ENCODE assay signal across 12 cellular contexts in genomic region chr6:39092124-39092523, GRCh38. TPM values are rescaled to one million over a fixed set of nuclear protein-coding genes. Genes with fewer than 3 reads are reported as not detected.
DNase-seq lines count a peak whose midpoint lies in the region; ATAC-seq and TF ChIP-seq lines count a peak whose summit lies in the region.
"Had no signal": no experiment of that assay in that cellular context is flagged by ENCODE, and none has a peak within 500 bp of the region (broad histone marks: within the 10 kb centered on the region; RNA-seq: fewer than 3 reads in every experiment).

No MANE protein-coding gene starts in this region.

- intact Hi-C loops in adrenal gland (cut with DNase I), result no loop called here

- H3K23me2 ChIP-seq in H9 (ENCODE audit: insufficient read length, low read depth, low read length, poor library complexity, severe bottlenecking), result no peaks in the 10 kb centered on the region

- H3K27me3 ChIP-seq in H9 (ENCODE audit: insufficient read depth, low read length), result no peaks in the 10 kb centered on the region
- H3K27me3 ChIP-seq in mesenchymal stem cell (ENCODE audit: control insufficient read depth in 1 of 2, insufficient read depth in 1 of 2, low read length in 2 of 2), result peaks cover 5 to 23% of the 10 kb centered on the region in 2 experiments
- H3K27me3 ChIP-seq in adrenal gland, result peaks cover 10% of the 10 kb centered on the region

- H3K4me2 ChIP-seq in H9 (ENCODE audit: insufficient read depth, insufficient read length, low read length), result no peak overlapping the region
- no peak overlapping the region for H3K4me2 ChIP-seq in mesenchymal stem cell (ENCODE audit: low read length, poor library complexity, severe bottlenecking)

- H3K4me3 Mint-ChIP-seq in H9, result peak overlapping the region in 1 of 2 experiments; percentile 33; a peak in 1 of 5 replicates

- no peaks in the 10 kb centered on the region for H3K9me3 Mint-ChIP-seq in H9

- peaks cover 6% of the 10 kb centered on the region for H3K27me3 Mint-ChIP-seq in H9 (ENCODE audit: low read depth)

- H3K4me3 ChIP-seq in mesenchymal stem cell (ENCODE audit: insufficient read depth in 1 of 2, low read depth in 1 of 2, low read length in 2 of 2), result no peak overlapping the region
- no peak overlapping the region for H3K4me3 ChIP-seq in adrenal gland

- DNase-seq in DMS53 (lab: John Stamatoyannopoulos, UW) (peak; percentile 33), DMS53 treated with DMSO at 0.1 percent for 48 hours (lab: John Stamatoyannopoulos, UW; ENCODE audit: unreplicated experiment) (no peak), H9 (no peak), NCI-H69 (lab: John Stamatoyannopoulos, UW) (peak; percentile 15), erythroblast (lab: John Stamatoyannopoulos, UW) (peak; percentile 6 to 11), mesenchymal stem cell (no peak), adrenal gland (no peak)
- DNase-seq: EL, left colon had no signal

- H2BK20ac ChIP-seq in H9 (ENCODE audit: low read depth, low read length, poor library complexity, severe bottlenecking), result no peak overlapping the region

- H3K27ac Mint-ChIP-seq in H9, result peak overlapping the region in 1 of 3 experiments; percentile 24; a peak in 1 of 7 replicates

- H3K4ac ChIP-seq in H9 (ENCODE audit: low read depth, low read length), result no peak overlapping the region
- H3K4ac ChIP-seq in mesenchymal stem cell (ENCODE audit: low read depth in 1 of 2, low read length in 2 of 2), result no peak overlapping the region

- H3K36me3 Mint-ChIP-seq in H9 (ENCODE audit: insufficient read depth in 1 of 3, low read depth in 3 of 3), result no peaks in the 10 kb centered on the region

- no peak overlapping the region for H3T11ph ChIP-seq in H9 (ENCODE audit: low read length)

- H2AFZ ChIP-seq in H9 (ENCODE audit: low read length) (no peak overlapping the region), mesenchymal stem cell (ENCODE audit: low read depth, low read length) (no peak overlapping the region)

- TF ChIP-seq POLR2A in erythroblast (IDR thresholded peaks at IDR 0.05; ENCODE audit: low read length) (no peak), adrenal gland (IDR thresholded peaks at IDR 0.05) (no peak)

- H3K9me3 ChIP-seq in H9 (ENCODE audit: control insufficient read depth, low read depth, low read length) (no peaks in the 10 kb centered on the region), mesenchymal stem cell (ENCODE audit: control insufficient read depth, low read length) (no peaks in the 10 kb centered on the region), adrenal gland (replicated peaks in 1 of 3) (no peaks in the 10 kb centered on the region)
- H3K9me3 ChIP-seq: neutrophil had no signal

- H3K14ac ChIP-seq in H9 (ENCODE audit: insufficient read depth, low read length), result no peak overlapping the region
- no peak overlapping the region for H3K14ac ChIP-seq in mesenchymal stem cell (ENCODE audit: low read length in 2 of 2)

- H2BK15ac ChIP-seq in H9 (ENCODE audit: low read depth, low read length), result no peak overlapping the region
- H2BK15ac ChIP-seq in mesenchymal stem cell (ENCODE audit: low read depth, poor library complexity, severe bottlenecking), result no peak overlapping the region

- no peaks in the 10 kb centered on the region for H3K79me2 ChIP-seq in H9 (ENCODE audit: insufficient read depth, low read length)

- H3K27ac ChIP-seq in H9 (ENCODE audit: insufficient read length, low read depth, low read length), result no peak overlapping the region
- H3K27ac ChIP-seq in mesenchymal stem cell (ENCODE audit: low read length, poor library complexity, severe bottlenecking), result no peak overlapping the region
- no peak overlapping the region for H3K27ac ChIP-seq in adrenal gland
- H3K27ac ChIP-seq: neutrophil had no signal

- ATAC-seq in HG02642 (IDR thresholded peaks at IDR 0.05; ENCODE audit: poor library complexity, unreplicated experiment), result no peak
- ATAC-seq: left colon had no signal

- no peak overlapping the region for H3K56ac ChIP-seq in H9 (ENCODE audit: insufficient read length, low read depth, low read length)

- no CpG with 5 or more reads among the region's 1 CpG for WGBS in H9 (ENCODE audit: extremely low coverage, insufficient read length, low lambda C conversion rate)
- no CpG with 5 or more reads among the region's 1 CpG for WGBS in mesenchymal stem cell
- 56 to 63% (median 59%) methylated on average over 1 of the region's 1 CpG for WGBS in adrenal gland, 4 donors

- H3K9ac ChIP-seq in H9 (ENCODE audit: extremely low read depth, insufficient read length, low read length) (no peak overlapping the region), mesenchymal stem cell (ENCODE audit: low read length) (no peak overlapping the region)

- H2BK5ac ChIP-seq in H9 (ENCODE audit: insufficient read length, low read length) (no peak overlapping the region), mesenchymal stem cell (ENCODE audit: low read depth, low read length, poor library complexity, severe bottlenecking) (no peak overlapping the region)

- H2BK12ac ChIP-seq in H9 (ENCODE audit: insufficient read length, low read depth, low read length) (no peak overlapping the region), mesenchymal stem cell (ENCODE audit: low read length in 2 of 2) (no peak overlapping the region)

- no peak overlapping the region for H3K23ac ChIP-seq in H9 (ENCODE audit: insufficient read length, low read depth, low read length)
- no peak overlapping the region for H3K23ac ChIP-seq in mesenchymal stem cell (ENCODE audit: low read length in 2 of 2)

- H2BK120ac ChIP-seq in H9 (ENCODE audit: low read depth, low read length, poor library complexity, severe bottlenecking), result no peak overlapping the region
- no peak overlapping the region for H2BK120ac ChIP-seq in mesenchymal stem cell (ENCODE audit: low read depth, low read length)

- no peak overlapping the region for H4K8ac ChIP-seq in H9 (replicated peaks; ENCODE audit: insufficient read length, low read depth, low read length)
- no peak overlapping the region for H4K8ac ChIP-seq in mesenchymal stem cell (ENCODE audit: low read length)

- H3K18ac ChIP-seq in H9 (ENCODE audit: insufficient read length, low read depth, low read length) (no peak overlapping the region), mesenchymal stem cell (ENCODE audit: low read depth in 1 of 2, low read length in 2 of 2) (no peak overlapping the region)

- H3K4me1 ChIP-seq in H9 (ENCODE audit: insufficient read depth, low read length) (peaks cover 6% of the 10 kb centered on the region), mesenchymal stem cell (ENCODE audit: control insufficient read depth, insufficient read depth, low read depth, low read length) (no peaks in the 10 kb centered on the region), adrenal gland (replicated peaks in 1 of 2) (no peaks in the 10 kb centered on the region)

- peaks cover 44 to 55% of the 10 kb centered on the region in 2 experiments for H3K4me1 Mint-ChIP-seq in H9

- H4K20me1 ChIP-seq in H9 (ENCODE audit: control insufficient read depth, insufficient read depth, insufficient read length), result no peaks in the 10 kb centered on the region

- peak; percentile 65 for TF ChIP-seq CTCF in H9 (conservative IDR thresholded peaks at IDR 0.05)
- TF ChIP-seq CTCF in adrenal gland (IDR thresholded peaks at IDR 0.05), result no peak

- H3K36me3 ChIP-seq in mesenchymal stem cell (ENCODE audit: control insufficient read depth in 1 of 2, insufficient read depth in 2 of 2, low read depth in 1 of 2, low read length in 2 of 2), result no peaks in the 10 kb centered on the region
- H3K36me3 ChIP-seq in adrenal gland (replicated peaks in 1 of 2), result no peaks in the 10 kb centered on the region
- H3K36me3 ChIP-seq: neutrophil had no signal

- H3K79me1 ChIP-seq in H9 (ENCODE audit: insufficient read depth, low read depth, low read length, poor library complexity, severe bottlenecking) (no peaks in the 10 kb centered on the region), mesenchymal stem cell (replicated peaks; ENCODE audit: low read length, poor library complexity, severe bottlenecking) (no peaks in the 10 kb centered on the region)

- H2AK5ac ChIP-seq in H9 (ENCODE audit: insufficient read length, low read length) (no peak overlapping the region), mesenchymal stem cell (ENCODE audit: low read length, severe bottlenecking) (no peak overlapping the region)

- H4K5ac ChIP-seq in H9 (ENCODE audit: insufficient read length, low read depth, low read length), result no peak overlapping the region

- no peak overlapping the region for H4K91ac ChIP-seq in H9 (ENCODE audit: insufficient read length, low read depth, low read length)
- H4K91ac ChIP-seq in mesenchymal stem cell (ENCODE audit: low read length), result no peak overlapping the region

RNA-seq across cellular contexts. Expression of gene SAYSD1, which starts 22.9 kb away (rescaled TPM):
- total RNA-seq in H9 (2021) (9.4 and 9.6 TPM in 2 replicates), adrenal gland (10 to 100 TPM; 11.4 to 25.1 (median 14.0) TPM)
- 7.1 TPM for polyA plus RNA-seq in mesenchymal stem cell (2013, experiment 1 of 2)
- 7.4 TPM for polyA plus RNA-seq in mesenchymal stem cell (2013, experiment 2 of 2)
- 10 to 100 TPM in 2 of 3 donors, 1 to 10 TPM in 1; 9.0 to 13.2 (median 10.5) TPM for polyA plus RNA-seq in adrenal gland

RNA-seq across cellular contexts. Expression of gene GLP1R, which starts 43.5 kb away (rescaled TPM):
- total RNA-seq in H9 (2021) (0.85 and 1.0 TPM in 2 replicates), adrenal gland (under 1 TPM in 3 of 8 donors, not detected in 5; 0.08 to 0.42 (median 0.16) TPM)
- polyA plus RNA-seq in mesenchymal stem cell (2013, experiment 1 of 2), result not detected
- not detected for polyA plus RNA-seq in mesenchymal stem cell (2013, experiment 2 of 2)
- polyA plus RNA-seq in adrenal gland, result under 1 TPM in 1 of 3 donors, not detected in 2; 0.11 TPM
- total RNA-seq: dermis microvascular lymphatic vessel endothelial cell, left colon had no signal

Comparison
In these comparisons a context has a peak if more than half of its experiments do, and no peak if none do; other contexts are left out.
1. DNase-seq: peak in DMS53 (single experiment), NCI-H69 (single experiment) and erythroblast (2 of 2); none in DMS53 treated with DMSO at 0.1 percent for 48 hours (single experiment), H9 (single experiment), mesenchymal stem cell (single experiment) and adrenal gland (0 of 7).